In genomic region chr1:26190373-26190987, GRCh38 we compare ENCODE assay signal across 9 cellular contexts. TPM values are rescaled to one million over a fixed set of nuclear protein-coding genes. Genes with fewer than 3 reads are reported as not detected.
DNase-seq lines count a peak whose midpoint lies in the region; ATAC-seq and TF ChIP-seq lines count a peak whose summit lies in the region.
"Had no signal": no experiment of that assay in that cellular context is flagged by ENCODE, and none has a peak within 500 bp of the region (broad histone marks: within the 10 kb centered on the region; RNA-seq: fewer than 3 reads in every experiment).

Gene CATSPER4, plus strand, starts transcription at chr1:26190602. Its CDS starts 26 bp downstream, at chr1:26190628.

- intact Hi-C loops in mucosa of descending colon (cut with DNase I, micrococcal nuclease), result no loop called here

- ATAC-seq in mucosa of descending colon (peak; percentile 37), esophagus mucosa (no peak), GM21619 (IDR thresholded peaks at IDR 0.05; ENCODE audit: unreplicated experiment) (no peak)

- TF ChIP-seq CTCF in brain microvascular endothelial cell (IDR thresholded peaks at IDR 0.05; ENCODE audit: low read depth, low read length, missing control alignments) (peak; percentile 32), mucosa of descending colon (IDR thresholded peaks at IDR 0.05) (no peak)

- TF ChIP-seq EP300 in Ishikawa (IDR thresholded peaks at IDR 0.05; ENCODE audit: borderline replicate concordance), result no peak

- H3K27ac ChIP-seq in brain microvascular endothelial cell, result no peak within 1 kb of the TSS

- DNase-seq in DMS53 treated with DMSO at 0.1 percent for 48 hours (lab: John Stamatoyannopoulos, UW; ENCODE audit: unreplicated experiment), result peak; percentile 2
- DNase-seq in brain microvascular endothelial cell, result no peak
- DNase-seq in mucosa of descending colon, result no peak
- no peak for DNase-seq in stimulated activated CD4-positive, alpha-beta T cell treated with anti-CD3 and anti-CD28 coated beads, Interleukin-2, amount 100 ng/mL, for 24 hours
- DNase-seq in GF-D8 (lab: John Stamatoyannopoulos, UW), result no peak

- H3K27me3 ChIP-seq in brain microvascular endothelial cell (replicated peaks), result no peaks in the 10 kb centered on the region

- in situ Hi-C loops in brain microvascular endothelial cell (cut with HindIII; ENCODE audit: low pct_ligation_motif_present, low sequenced_read_pairs), result no loop called here

- H3K36me3 ChIP-seq in brain microvascular endothelial cell (replicated peaks), result no peaks in the 10 kb centered on the region
- no peaks in the 10 kb centered on the region for H3K36me3 ChIP-seq in mucosa of descending colon (ENCODE audit: low read depth)

- no peaks in the 10 kb centered on the region for H3K4me1 ChIP-seq in mucosa of descending colon (ENCODE audit: low read depth)

- H3K4me3 ChIP-seq in brain microvascular endothelial cell (ENCODE audit: low read depth, low read length), result no peak within 1 kb of the TSS
- no peak within 1 kb of the TSS for H3K4me3 ChIP-seq in mucosa of descending colon

- peak; percentile 47; the same call in 1 of the 2 replicates for TF ChIP-seq RAD21 in Ishikawa (IDR thresholded peaks at IDR 0.05; ENCODE audit: low read depth)

- no peaks in the 10 kb centered on the region for H3K9me3 ChIP-seq in mucosa of descending colon

TF ChIP-seq in Ishikawa, 13 proteins besides CTCF, POLR2A, EP300 and RAD21:
- TF ChIP-seq NFIC (IDR thresholded peaks at IDR 0.05) (no peak), TCF12 (IDR thresholded peaks at IDR 0.05; ENCODE audit: low read depth) (no peak), MAX (IDR thresholded peaks at IDR 0.05) (no peak), CEBPB (IDR thresholded peaks at IDR 0.05) (no peak)

RNA-seq across cellular contexts. Expression of gene CATSPER4, which starts in this region (rescaled TPM):
- total RNA-seq in mucosa of descending colon, result not detected
- total RNA-seq in esophagus mucosa, result not detected
- total RNA-seq: T-helper 1 cell treated with Interleukin-12 subunit alpha and Interleukin-12 subunit beta and Interleukin-4 antibody, amounts not matched to agents 30 ng/mL and 1 ng/mL, for 36 hours had no signal

Comparison
In these comparisons a context has a peak if more than half of its experiments do, and no peak if none do; other contexts are left out.
1. Peak in ATAC-seq in mucosa of descending colon; RNA of the gene not detected or under 1 TPM.